ENCODE assay signal across 1 cellular context in the genomic region with DNA sequence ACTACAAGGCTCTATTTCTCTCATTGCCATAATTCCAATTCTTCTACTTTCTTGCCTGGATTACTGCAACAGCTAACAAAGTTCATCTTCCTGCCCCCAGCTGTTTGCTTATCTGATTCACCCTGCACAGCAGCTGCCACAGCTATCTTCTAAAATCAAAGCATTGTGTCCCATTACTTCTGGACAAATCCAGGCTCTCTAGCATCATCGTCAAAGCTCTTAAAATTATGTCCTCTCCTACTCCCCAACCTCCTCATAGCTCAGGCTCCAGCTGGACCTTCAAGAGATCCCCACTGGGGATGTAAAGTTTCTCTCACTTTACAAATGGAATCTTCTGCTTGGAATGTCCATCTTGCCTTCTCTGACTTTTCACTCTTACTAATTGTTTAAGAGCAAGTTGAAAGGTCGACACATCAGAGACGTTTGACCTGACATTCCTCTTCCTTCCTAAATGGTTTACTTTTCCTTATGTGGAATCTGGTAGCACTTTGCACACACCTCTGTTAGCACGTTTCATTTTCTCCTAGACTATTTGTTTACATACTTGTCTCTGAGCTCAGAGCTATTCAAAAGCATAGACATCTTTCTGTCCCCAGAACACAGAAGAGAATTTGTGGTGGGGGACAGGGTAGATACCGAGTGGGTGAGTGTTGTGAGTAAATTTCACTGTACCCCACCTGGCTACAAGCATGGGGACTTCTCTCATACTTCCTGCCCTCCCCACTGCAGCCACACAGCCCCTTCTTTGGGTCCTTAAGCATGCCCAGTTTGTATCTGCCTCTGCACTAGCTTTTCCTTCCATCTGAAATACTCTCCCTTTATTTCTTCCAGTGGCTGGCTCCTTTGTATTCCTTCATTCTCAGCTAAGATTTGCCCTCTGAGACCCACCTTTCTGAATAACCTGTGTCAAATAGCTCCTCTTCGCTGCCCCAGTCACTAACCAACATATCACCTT.
TF ChIP-seq lines count a peak whose summit lies in the region.

No MANE protein-coding gene starts in this region.

TF ChIP-seq in HepG2, 621 proteins besides CTCF, POLR2A, EP300 and RAD21 (continues in another document):
- TF ChIP-seq ZNF792 (CRISPR knock-in tag; IDR thresholded peaks at IDR 0.05) (no peak), NFRKB (IDR thresholded peaks at IDR 0.05) (no peak), FOXM1 (CRISPR knock-in tag; IDR thresholded peaks at IDR 0.05) (no peak), NPAS2 (CRISPR knock-in tag; IDR thresholded peaks at IDR 0.05; ENCODE audit: borderline replicate concordance) (no peak), CHD4 (IDR thresholded peaks at IDR 0.05; ENCODE audit: borderline replicate concordance, low read length) (no peak), TOE1 (CRISPR knock-in tag; IDR thresholded peaks at IDR 0.05) (no peak), HNF4A (CRISPR knock-in tag; IDR thresholded peaks at IDR 0.05) (peak; percentile 60; the same call in 1 of the 2 replicates), ESRRA (CRISPR knock-in tag; IDR thresholded peaks at IDR 0.05; ENCODE audit: low read depth) (no peak), CEBPB (IDR thresholded peaks at IDR 0.05; ENCODE audit: borderline replicate concordance, low read depth, low read length) (peak; percentile 82), TARDBP (CRISPR knock-in tag; IDR thresholded peaks at IDR 0.05) (peak; percentile 15; the same call in 1 of the 2 replicates), EEA1 (CRISPR knock-in tag; IDR thresholded peaks at IDR 0.05; ENCODE audit: borderline replicate concordance) (no peak), KLF15 (CRISPR knock-in tag; IDR thresholded peaks at IDR 0.05; ENCODE audit: borderline replicate concordance) (no peak), JUNB (CRISPR knock-in tag; IDR thresholded peaks at IDR 0.05; ENCODE audit: borderline replicate concordance) (peak; percentile 32; the same call in 1 of the 2 replicates), SOX6 (IDR thresholded peaks at IDR 0.05) (no peak), SOX6 (CRISPR knock-in tag; IDR thresholded peaks at IDR 0.05) (peak; percentile 73), KAT7 (CRISPR knock-in tag; IDR thresholded peaks at IDR 0.05; ENCODE audit: borderline replicate concordance) (no peak), MXI1 (IDR thresholded peaks at IDR 0.05; ENCODE audit: borderline replicate concordance, low read depth, low read length) (no peak), NR2F6 (IDR thresholded peaks at IDR 0.05) (peak; percentile 52; the same call in 1 of the 2 replicates), NR2F6 (CRISPR knock-in tag; IDR thresholded peaks at IDR 0.05) (peak; percentile 35; the same call in 1 of the 2 replicates), ATAD3A (CRISPR knock-in tag; IDR thresholded peaks at IDR 0.05) (no peak), ZNF432 (CRISPR knock-in tag; IDR thresholded peaks at IDR 0.05; ENCODE audit: borderline replicate concordance) (no peak), ZFAT (CRISPR knock-in tag; conservative IDR thresholded peaks at IDR 0.05) (no peak)
- TF ChIP-seq, protein P1, sequence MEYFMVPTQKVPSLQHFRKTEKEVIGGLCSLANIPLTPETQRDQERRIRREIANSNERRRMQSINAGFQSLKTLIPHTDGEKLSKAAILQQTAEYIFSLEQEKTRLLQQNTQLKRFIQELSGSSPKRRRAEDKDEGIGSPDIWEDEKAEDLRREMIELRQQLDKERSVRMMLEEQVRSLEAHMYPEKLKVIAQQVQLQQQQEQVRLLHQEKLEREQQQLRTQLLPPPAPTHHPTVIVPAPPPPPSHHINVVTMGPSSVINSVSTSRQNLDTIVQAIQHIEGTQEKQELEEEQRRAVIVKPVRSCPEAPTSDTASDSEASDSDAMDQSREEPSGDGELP (IDR thresholded peaks at IDR 0.05; ENCODE audit: borderline replicate concordance, low read depth), result peak; percentile 91
- TF ChIP-seq, protein P2, sequence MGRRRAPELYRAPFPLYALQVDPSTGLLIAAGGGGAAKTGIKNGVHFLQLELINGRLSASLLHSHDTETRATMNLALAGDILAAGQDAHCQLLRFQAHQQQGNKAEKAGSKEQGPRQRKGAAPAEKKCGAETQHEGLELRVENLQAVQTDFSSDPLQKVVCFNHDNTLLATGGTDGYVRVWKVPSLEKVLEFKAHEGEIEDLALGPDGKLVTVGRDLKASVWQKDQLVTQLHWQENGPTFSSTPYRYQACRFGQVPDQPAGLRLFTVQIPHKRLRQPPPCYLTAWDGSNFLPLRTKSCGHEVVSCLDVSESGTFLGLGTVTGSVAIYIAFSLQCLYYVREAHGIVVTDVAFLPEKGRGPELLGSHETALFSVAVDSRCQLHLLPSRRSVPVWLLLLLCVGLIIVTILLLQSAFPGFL (CRISPR knock-in tag; IDR thresholded peaks at IDR 0.05), result no peak
- TF ChIP-seq, protein P3, sequence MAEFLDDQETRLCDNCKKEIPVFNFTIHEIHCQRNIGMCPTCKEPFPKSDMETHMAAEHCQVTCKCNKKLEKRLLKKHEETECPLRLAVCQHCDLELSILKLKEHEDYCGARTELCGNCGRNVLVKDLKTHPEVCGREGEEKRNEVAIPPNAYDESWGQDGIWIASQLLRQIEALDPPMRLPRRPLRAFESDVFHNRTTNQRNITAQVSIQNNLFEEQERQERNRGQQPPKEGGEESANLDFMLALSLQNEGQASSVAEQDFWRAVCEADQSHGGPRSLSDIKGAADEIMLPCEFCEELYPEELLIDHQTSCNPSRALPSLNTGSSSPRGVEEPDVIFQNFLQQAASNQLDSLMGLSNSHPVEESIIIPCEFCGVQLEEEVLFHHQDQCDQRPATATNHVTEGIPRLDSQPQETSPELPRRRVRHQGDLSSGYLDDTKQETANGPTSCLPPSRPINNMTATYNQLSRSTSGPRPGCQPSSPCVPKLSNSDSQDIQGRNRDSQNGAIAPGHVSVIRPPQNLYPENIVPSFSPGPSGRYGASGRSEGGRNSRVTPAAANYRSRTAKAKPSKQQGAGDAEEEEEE (CRISPR knock-in tag; IDR thresholded peaks at IDR 0.05; ENCODE audit: borderline replicate concordance), result no peak
- TF ChIP-seq, protein P4, sequence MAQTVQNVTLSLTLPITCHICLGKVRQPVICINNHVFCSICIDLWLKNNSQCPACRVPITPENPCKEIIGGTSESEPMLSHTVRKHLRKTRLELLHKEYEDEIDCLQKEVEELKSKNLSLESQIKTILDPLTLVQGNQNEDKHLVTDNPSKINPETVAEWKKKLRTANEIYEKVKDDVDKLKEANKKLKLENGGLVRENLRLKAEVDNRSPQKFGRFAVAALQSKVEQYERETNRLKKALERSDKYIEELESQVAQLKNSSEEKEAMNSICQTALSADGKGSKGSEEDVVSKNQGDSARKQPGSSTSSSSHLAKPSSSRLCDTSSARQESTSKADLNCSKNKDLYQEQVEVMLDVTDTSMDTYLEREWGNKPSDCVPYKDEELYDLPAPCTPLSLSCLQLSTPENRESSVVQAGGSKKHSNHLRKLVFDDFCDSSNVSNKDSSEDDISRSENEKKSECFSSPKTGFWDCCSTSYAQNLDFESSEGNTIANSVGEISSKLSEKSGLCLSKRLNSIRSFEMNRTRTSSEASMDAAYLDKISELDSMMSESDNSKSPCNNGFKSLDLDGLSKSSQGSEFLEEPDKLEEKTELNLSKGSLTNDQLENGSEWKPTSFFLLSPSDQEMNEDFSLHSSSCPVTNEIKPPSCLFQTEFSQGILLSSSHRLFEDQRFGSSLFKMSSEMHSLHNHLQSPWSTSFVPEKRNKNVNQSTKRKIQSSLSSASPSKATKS (CRISPR knock-in tag; IDR thresholded peaks at IDR 0.05), result no peak
- TF ChIP-seq, protein P5, sequence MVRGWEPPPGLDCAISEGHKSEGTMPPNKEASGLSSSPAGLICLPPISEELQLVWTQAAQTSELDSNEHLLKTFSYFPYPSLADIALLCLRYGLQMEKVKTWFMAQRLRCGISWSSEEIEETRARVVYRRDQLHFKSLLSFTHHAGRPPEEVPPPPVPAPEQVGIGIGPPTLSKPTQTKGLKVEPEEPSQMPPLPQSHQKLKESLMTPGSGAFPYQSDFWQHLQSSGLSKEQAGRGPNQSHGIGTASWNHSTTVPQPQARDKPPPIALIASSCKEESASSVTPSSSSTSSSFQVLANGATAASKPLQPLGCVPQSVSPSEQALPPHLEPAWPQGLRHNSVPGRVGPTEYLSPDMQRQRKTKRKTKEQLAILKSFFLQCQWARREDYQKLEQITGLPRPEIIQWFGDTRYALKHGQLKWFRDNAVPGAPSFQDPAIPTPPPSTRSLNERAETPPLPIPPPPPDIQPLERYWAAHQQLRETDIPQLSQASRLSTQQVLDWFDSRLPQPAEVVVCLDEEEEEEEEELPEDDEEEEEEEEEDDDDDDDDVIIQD (CRISPR knock-in tag; IDR thresholded peaks at IDR 0.05; ENCODE audit: low read depth), result 0 out of 2 replicates have a peak, but pooled peaks have one; percentile 32
- TF ChIP-seq, protein P6, sequence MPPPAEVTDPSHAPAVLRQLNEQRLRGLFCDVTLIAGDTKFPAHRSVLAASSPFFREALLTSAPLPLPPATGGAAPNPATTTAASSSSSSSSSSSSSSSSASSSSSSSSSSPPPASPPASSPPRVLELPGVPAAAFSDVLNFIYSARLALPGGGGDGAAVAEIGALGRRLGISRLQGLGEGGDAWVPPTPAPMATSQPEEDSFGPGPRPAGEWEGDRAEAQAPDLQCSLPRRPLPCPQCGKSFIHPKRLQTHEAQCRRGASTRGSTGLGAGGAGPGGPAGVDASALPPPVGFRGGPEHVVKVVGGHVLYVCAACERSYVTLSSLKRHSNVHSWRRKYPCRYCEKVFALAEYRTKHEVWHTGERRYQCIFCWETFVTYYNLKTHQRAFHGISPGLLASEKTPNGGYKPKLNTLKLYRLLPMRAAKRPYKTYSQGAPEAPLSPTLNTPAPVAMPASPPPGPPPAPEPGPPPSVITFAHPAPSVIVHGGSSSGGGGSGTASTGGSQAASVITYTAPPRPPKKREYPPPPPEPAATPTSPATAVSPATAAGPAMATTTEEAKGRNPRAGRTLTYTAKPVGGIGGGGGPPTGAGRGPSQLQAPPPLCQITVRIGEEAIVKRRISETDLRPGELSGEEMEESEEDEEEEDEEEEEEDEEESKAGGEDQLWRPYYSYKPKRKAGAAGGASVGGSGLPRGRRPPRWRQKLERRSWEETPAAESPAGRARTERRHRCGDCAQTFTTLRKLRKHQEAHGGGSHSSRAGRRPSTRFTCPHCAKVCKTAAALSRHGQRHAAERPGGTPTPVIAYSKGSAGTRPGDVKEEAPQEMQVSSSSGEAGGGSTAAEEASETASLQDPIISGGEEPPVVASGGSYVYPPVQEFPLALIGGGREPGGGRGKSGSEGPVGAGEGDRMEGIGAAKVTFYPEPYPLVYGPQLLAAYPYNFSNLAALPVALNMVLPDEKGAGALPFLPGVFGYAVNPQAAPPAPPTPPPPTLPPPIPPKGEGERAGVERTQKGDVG (CRISPR knock-in tag; IDR thresholded peaks at IDR 0.05; ENCODE audit: borderline replicate concordance), result no peak
- TF ChIP-seq, protein P7, sequence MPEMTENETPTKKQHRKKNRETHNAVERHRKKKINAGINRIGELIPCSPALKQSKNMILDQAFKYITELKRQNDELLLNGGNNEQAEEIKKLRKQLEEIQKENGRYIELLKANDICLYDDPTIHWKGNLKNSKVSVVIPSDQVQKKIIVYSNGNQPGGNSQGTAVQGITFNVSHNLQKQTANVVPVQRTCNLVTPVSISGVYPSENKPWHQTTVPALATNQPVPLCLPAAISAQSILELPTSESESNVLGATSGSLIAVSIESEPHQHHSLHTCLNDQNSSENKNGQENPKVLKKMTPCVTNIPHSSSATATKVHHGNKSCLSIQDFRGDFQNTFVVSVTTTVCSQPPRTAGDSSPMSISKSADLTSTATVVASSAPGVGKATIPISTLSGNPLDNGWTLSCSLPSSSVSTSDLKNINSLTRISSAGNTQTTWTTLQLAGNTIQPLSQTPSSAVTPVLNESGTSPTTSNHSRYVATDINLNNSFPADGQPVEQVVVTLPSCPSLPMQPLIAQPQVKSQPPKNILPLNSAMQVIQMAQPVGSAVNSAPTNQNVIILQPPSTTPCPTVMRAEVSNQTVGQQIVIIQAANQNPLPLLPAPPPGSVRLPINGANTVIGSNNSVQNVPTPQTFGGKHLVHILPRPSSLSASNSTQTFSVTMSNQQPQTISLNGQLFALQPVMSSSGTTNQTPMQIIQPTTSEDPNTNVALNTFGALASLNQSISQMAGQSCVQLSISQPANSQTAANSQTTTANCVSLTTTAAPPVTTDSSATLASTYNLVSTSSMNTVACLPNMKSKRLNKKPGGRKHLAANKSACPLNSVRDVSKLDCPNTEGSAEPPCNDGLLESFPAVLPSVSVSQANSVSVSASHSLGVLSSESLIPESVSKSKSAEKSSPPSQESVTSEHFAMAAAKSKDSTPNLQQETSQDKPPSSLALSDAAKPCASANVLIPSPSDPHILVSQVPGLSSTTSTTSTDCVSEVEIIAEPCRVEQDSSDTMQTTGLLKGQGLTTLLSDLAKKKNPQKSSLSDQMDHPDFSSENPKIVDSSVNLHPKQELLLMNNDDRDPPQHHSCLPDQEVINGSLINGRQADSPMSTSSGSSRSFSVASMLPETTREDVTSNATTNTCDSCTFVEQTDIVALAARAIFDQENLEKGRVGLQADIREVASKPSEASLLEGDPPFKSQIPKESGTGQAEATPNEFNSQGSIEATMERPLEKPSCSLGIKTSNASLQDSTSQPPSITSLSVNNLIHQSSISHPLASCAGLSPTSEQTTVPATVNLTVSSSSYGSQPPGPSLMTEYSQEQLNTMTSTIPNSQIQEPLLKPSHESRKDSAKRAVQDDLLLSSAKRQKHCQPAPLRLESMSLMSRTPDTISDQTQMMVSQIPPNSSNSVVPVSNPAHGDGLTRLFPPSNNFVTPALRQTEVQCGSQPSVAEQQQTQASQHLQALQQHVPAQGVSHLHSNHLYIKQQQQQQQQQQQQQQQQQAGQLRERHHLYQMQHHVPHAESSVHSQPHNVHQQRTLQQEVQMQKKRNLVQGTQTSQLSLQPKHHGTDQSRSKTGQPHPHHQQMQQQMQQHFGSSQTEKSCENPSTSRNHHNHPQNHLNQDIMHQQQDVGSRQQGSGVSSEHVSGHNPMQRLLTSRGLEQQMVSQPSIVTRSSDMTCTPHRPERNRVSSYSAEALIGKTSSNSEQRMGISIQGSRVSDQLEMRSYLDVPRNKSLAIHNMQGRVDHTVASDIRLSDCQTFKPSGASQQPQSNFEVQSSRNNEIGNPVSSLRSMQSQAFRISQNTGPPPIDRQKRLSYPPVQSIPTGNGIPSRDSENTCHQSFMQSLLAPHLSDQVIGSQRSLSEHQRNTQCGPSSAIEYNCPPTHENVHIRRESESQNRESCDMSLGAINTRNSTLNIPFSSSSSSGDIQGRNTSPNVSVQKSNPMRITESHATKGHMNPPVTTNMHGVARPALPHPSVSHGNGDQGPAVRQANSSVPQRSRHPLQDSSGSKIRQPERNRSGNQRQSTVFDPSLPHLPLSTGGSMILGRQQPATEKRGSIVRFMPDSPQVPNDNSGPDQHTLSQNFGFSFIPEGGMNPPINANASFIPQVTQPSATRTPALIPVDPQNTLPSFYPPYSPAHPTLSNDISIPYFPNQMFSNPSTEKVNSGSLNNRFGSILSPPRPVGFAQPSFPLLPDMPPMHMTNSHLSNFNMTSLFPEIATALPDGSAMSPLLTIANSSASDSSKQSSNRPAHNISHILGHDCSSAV (CRISPR knock-in tag; IDR thresholded peaks at IDR 0.05; ENCODE audit: borderline replicate concordance), result no peak
- TF ChIP-seq, protein P8, sequence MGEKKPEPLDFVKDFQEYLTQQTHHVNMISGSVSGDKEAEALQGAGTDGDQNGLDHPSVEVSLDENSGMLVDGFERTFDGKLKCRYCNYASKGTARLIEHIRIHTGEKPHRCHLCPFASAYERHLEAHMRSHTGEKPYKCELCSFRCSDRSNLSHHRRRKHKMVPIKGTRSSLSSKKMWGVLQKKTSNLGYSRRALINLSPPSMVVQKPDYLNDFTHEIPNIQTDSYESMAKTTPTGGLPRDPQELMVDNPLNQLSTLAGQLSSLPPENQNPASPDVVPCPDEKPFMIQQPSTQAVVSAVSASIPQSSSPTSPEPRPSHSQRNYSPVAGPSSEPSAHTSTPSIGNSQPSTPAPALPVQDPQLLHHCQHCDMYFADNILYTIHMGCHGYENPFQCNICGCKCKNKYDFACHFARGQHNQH (CRISPR knock-in tag; IDR thresholded peaks at IDR 0.05), result no peak
- TF ChIP-seq, protein P9, sequence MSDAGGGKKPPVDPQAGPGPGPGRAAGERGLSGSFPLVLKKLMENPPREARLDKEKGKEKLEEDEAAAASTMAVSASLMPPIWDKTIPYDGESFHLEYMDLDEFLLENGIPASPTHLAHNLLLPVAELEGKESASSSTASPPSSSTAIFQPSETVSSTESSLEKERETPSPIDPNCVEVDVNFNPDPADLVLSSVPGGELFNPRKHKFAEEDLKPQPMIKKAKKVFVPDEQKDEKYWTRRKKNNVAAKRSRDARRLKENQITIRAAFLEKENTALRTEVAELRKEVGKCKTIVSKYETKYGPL (CRISPR knock-in tag; IDR thresholded peaks at IDR 0.05), result no peak
